14 cellular contexts compared by ENCODE assay signal in the genomic region with DNA sequence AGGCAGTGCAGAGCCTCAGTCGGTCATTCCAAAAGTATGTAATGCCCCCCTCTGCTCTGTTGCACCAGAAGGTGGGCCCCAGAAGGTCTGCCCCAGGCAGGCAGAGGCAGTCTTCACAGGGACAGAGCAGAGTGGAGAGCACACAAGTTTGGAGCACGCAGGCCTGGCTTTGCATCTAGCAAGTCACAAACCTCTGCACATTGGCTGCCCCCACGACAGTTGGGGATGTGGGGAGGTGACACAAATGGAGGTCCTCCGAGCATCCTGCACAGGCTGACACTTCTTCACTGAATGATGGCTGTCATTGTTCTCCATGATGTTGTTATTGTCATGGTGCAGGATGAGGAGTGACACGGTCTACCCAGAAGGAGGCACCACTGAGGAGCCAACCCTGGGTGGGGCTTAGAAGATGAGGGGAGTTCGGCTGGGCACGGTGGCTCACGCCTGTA. TPM values are rescaled to one million over a fixed set of nuclear protein-coding genes. Genes with fewer than 3 reads are reported as not detected.
A peak's percentile ranks its signal among the peaks of the same experiment; 100 is the strongest.
DNase-seq lines count a peak whose midpoint lies in the region; ATAC-seq and TF ChIP-seq lines count a peak whose summit lies in the region.
"Had no signal": no experiment of that assay in that cellular context is flagged by ENCODE, and none has a peak within 500 bp of the region (broad histone marks: within the 10 kb centered on the region; RNA-seq: fewer than 3 reads in every experiment).

No MANE protein-coding gene starts in this region.

- H3K9me3 ChIP-seq in heart left ventricle (no peaks in the 10 kb centered on the region), SJCRH30 (replicated peaks) (no peaks in the 10 kb centered on the region)

- no peaks in the 10 kb centered on the region for H3K36me3 Mint-ChIP-seq in type B pancreatic cell
- H3K36me3 Mint-ChIP-seq: naive B cell had no signal

- peaks cover 0 to 88% (median 67%) of the 10 kb centered on the region in 12 donors for H3K4me1 ChIP-seq in heart left ventricle
- H3K4me1 ChIP-seq in SJCRH30, result peaks cover 60% of the 10 kb centered on the region

- H3K4me1 Mint-ChIP-seq in type B pancreatic cell (ENCODE audit: unreplicated experiment), result peaks cover 43% of the 10 kb centered on the region

- no peak overlapping the region for H3K4me3 Mint-ChIP-seq in type B pancreatic cell

- H3K27me3 ChIP-seq in heart left ventricle, result no peaks in the 10 kb centered on the region
- H3K27me3 ChIP-seq in SJCRH30, result no peaks in the 10 kb centered on the region

- TF ChIP-seq CTCF in heart left ventricle (IDR thresholded peaks at IDR 0.05), result no peak
- peak; percentile 1 for TF ChIP-seq CTCF in type B pancreatic cell (conservative IDR thresholded peaks at IDR 0.05)

- H3K4me3 ChIP-seq in heart left ventricle, result no peak overlapping the region
- no peak overlapping the region for H3K4me3 ChIP-seq in SJCRH30

- H3K27ac ChIP-seq in heart left ventricle (peak overlapping the region in 10 of 12 donors; percentile 31 to 91 (median 88)), SJCRH30 (peak overlapping the region; percentile 91)
- H3K27ac ChIP-seq: VCaP had no signal

- H3K27me3 Mint-ChIP-seq in type B pancreatic cell, result no peaks in the 10 kb centered on the region
- H3K27me3 Mint-ChIP-seq: naive B cell had no signal

- intact Hi-C loops in heart left ventricle (cut with DNase I), result no loop called here
- intact Hi-C loops in cardiac septum (cut with DNase I), result no loop called here

- no peak for TF ChIP-seq POLR2A in heart left ventricle (IDR thresholded peaks at IDR 0.05)

- no peak overlapping the region for H3K27ac Mint-ChIP-seq in type B pancreatic cell

- 87 to 93% (median 90%) methylated on average over 8 of the region's 8 CpGs for WGBS in heart left ventricle, 4 donors

- peak in 1 of 5 donors; percentile 9 for DNase-seq in heart left ventricle
- no peak for DNase-seq in cardiac septum (ENCODE audit: low spot score)
- DNase-seq in SJCRH30, result peak in 1 of 2 experiments; percentile 13
- DNase-seq in left lobe of liver (ENCODE audit: low spot score), result peak; percentile 38
- DNase-seq in type B pancreatic cell (ENCODE audit: extremely low spot score, unreplicated experiment), result no peak
- DNase-seq in COR-L47 (lab: John Stamatoyannopoulos, UW), result no peak
- DNase-seq: activated naive CD4-positive, alpha-beta T cell; AML-193; islet precursor cell; naive B cell; NCI-H226 had no signal

- ATAC-seq in heart left ventricle, result no peak
- ATAC-seq in left lobe of liver, result no peak
- no peak for ATAC-seq in GM21528 (IDR thresholded peaks at IDR 0.05; ENCODE audit: low FRiP score, unreplicated experiment)
- ATAC-seq in HG03280 (IDR thresholded peaks at IDR 0.05; ENCODE audit: unreplicated experiment), result no peak

- H3K9me3 Mint-ChIP-seq in type B pancreatic cell, result no peaks in the 10 kb centered on the region
- H3K9me3 Mint-ChIP-seq: naive B cell had no signal

- H3K36me3 ChIP-seq in heart left ventricle (peaks cover 0 to 5% (median 0%) of the 10 kb centered on the region in 9 donors), SJCRH30 (no peaks in the 10 kb centered on the region)

RNA-seq across cellular contexts. Expression of a gene that starts 11.9 kb away (rescaled TPM):
- total RNA-seq in heart left ventricle (100 to 1,000 TPM in 2 of 9 donors, 10 to 100 TPM in 7; 46.8 to 362 (median 56.8) TPM), cardiac septum (37.5 TPM), left lobe of liver (49.1 TPM), type B pancreatic cell (ENCODE audit: low replicate concordance) (27.0 and 37.6 TPM in 2 replicates)
- polyA plus RNA-seq in heart left ventricle, result 10 to 100 TPM; 48.6 to 80.6 TPM
- 16.2 and 19.8 TPM in 2 replicates for total RNA-seq in SJCRH30 (2014; rRNA removed; shearing (Covaris generic))

RNA-seq across cellular contexts. Expression of a gene that starts 54.3 kb away (rescaled TPM):
- total RNA-seq in heart left ventricle (10 to 100 TPM in 4 of 9 donors, 1 to 10 TPM in 5; 6.3 to 14.2 (median 9.7) TPM), cardiac septum (10.7 TPM), left lobe of liver (5.9 TPM), type B pancreatic cell (ENCODE audit: low replicate concordance) (18.4 and 32.7 TPM in 2 replicates)
- 1 to 10 TPM; 5.6 to 7.9 TPM for polyA plus RNA-seq in heart left ventricle
- 36.2 and 43.4 TPM in 2 replicates for total RNA-seq in SJCRH30 (2014; rRNA removed; shearing (Covaris generic))
